In the genomic region with DNA sequence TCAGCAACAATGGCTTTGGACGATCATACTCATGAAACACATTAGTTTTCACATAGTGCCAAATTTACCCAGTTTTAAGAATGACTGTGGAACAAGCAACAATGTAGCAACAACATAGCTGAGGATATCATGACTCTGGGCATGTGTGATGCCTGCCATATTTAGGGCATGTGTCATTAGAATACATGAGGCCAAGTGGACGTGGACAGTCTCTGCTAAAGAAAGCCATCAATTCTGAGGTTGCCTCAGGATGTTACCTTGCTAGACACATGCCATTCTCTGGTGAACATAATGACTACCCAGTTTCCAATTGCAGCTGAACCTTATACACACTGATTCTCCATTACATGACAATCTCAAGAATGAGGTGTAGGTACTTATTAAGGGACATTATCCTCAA, we compare ENCODE assay signal across 21 cellular contexts.
"Had no signal": no experiment of that assay in that cellular context is flagged by ENCODE, and none has a peak within 500 bp of the region (broad histone marks: within the 10 kb centered on the region; RNA-seq: fewer than 3 reads in every experiment).

No MANE protein-coding gene starts in this region.

- H3K27me3 ChIP-seq: SJSA1 had no signal

- H3K9me3 ChIP-seq: SJSA1 had no signal

- DNase-seq: KBM-7, MV-4-11, NCI-H1048, NCI-H1105, NCI-H1417, NCI-H1436 treated with DMSO at 0.1 percent for 48 hours, NCI-H1694, NCI-H187 treated with DMSO at 0.1 percent for 48 hours, NCI-H2029 treated with DMSO at 0.1 percent for 48 hours, NCI-H2227 treated with DMSO at 0.1 percent for 48 hours, NCI-H446, NCI-H510A, NCI-H524 treated with DMSO at 0.1 percent for 48 hours, NCI-H69, NCI-H774, Right ventricle myocardium superior, RPMI8226, SIG-M5 had no signal

- H3K36me3 ChIP-seq: SJSA1 had no signal

- H3K27ac ChIP-seq: SJSA1, SK-N-MC had no signal

- H3K4me1 ChIP-seq: SJSA1 had no signal

- FAIRE-seq: RCC 7860 had no signal

- H3K4me3 ChIP-seq: SJSA1, SK-N-MC had no signal
